17 cellular contexts compared by ENCODE assay signal in the genomic region with DNA sequence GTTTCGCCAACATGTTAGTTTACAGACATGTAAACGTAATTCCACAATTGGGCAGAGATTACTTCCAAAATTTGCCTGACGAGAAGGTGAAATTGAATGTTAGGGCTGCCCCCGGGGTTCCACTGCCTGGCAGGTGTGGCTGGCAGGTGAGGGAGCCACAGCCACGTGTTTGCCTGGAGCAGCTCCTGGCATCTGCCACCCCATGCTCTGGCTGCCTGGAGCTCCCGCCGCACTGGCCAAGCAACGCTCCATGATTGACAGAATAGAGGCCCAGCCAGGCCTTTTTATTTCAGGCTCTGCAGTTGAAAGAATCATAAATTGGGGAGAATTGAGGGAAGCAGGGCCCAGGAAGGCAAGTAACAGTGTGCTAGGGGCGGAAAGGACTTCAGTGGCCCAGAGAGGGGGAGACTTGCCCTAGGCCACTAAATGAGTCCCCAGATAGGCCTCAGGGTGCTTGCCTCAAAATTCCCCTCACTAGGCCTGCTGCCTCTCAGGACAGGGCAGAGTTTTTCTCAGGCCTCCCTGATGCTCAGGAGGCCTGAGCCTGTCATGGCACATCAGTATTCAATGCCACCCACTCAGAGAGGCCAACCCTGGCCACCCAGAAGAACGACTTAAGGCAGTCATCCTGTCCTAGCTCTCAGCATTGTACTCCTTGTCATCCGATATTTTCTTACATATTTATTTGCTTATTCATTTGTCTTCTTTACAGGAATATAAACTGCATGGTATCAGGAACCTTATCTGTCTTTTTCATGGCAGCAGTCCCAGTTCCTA. TPM values are rescaled to one million over a fixed set of nuclear protein-coding genes. Genes with fewer than 3 reads are reported as not detected.
DNase-seq lines count a peak whose midpoint lies in the region; ATAC-seq and TF ChIP-seq lines count a peak whose summit lies in the region.
"Had no signal": no experiment of that assay in that cellular context is flagged by ENCODE, and none has a peak within 500 bp of the region (broad histone marks: within the 10 kb centered on the region; RNA-seq: fewer than 3 reads in every experiment).

No MANE protein-coding gene starts in this region.

- TF ChIP-seq CTCF in GM13976 (IDR thresholded peaks at IDR 0.05; ENCODE audit: borderline replicate concordance, control extremely low read depth, extremely low read depth, insufficient read depth, missing control alignments) (no peak), brain (conservative IDR thresholded peaks at IDR 0.05) (no peak)

- ATAC-seq in left lobe of liver (peak; percentile 97), GM19463 (IDR thresholded peaks at IDR 0.05; ENCODE audit: unreplicated experiment) (no peak), esophagus mucosa (no peak), GM21786 (IDR thresholded peaks at IDR 0.05; ENCODE audit: unreplicated experiment) (no peak)

- no peaks in the 10 kb centered on the region for H3K27me3 Mint-ChIP-seq in brain
- H3K27me3 Mint-ChIP-seq: activated CD4-positive, alpha-beta memory T cell treated with anti-CD3 and anti-CD28 coated beads, Interleukin-2, amount 10 ng/mL, durations not matched to agents 7 days and 5 days; activated naive CD4-positive, alpha-beta T cell treated with anti-CD3 and anti-CD28 coated beads, Interleukin-2, amount 10 ng/mL, durations not matched to agents 7 days and 5 days; CD4-positive, alpha-beta T cell had no signal

- DNase-seq in NCI-H2171 treated with DMSO at 0.1 percent for 48 hours (lab: John Stamatoyannopoulos, UW) (peak; percentile 13), NCI-H2171 (lab: John Stamatoyannopoulos, UW) (no peak), GM13976 (ENCODE audit: low spot score) (peak; percentile 23), left lobe of liver (ENCODE audit: low spot score) (peak; percentile 85)
- DNase-seq: activated CD4-positive, alpha-beta memory T cell treated with anti-CD3 and anti-CD28 coated beads, Interleukin-2, amount 10 ng/mL, durations not matched to agents 7 days and 5 days; activated naive CD4-positive, alpha-beta T cell treated with anti-CD3 and anti-CD28 coated beads, Interleukin-2, amount 10 ng/mL, durations not matched to agents 7 days and 5 days; CD4-positive, alpha-beta T cell; Karpas-422; NCI-H1092; occipital lobe; SHP77 treated with DMSO at 0.1 percent for 48 hours; WERI-Rb-1 had no signal

- peak overlapping the region; percentile 15 to 83 (median 59) for H3K27ac Mint-ChIP-seq in brain
- H3K27ac Mint-ChIP-seq: activated CD4-positive, alpha-beta memory T cell treated with anti-CD3 and anti-CD28 coated beads, Interleukin-2, amount 10 ng/mL, durations not matched to agents 7 days and 5 days; activated naive CD4-positive, alpha-beta T cell treated with anti-CD3 and anti-CD28 coated beads, Interleukin-2, amount 10 ng/mL, durations not matched to agents 7 days and 5 days; CD4-positive, alpha-beta T cell had no signal

- peaks cover 26% of the 10 kb centered on the region for H3K4me1 Mint-ChIP-seq in brain

- H3K9me3 Mint-ChIP-seq in brain, result no peaks in the 10 kb centered on the region
- H3K9me3 Mint-ChIP-seq: activated CD4-positive, alpha-beta memory T cell treated with anti-CD3 and anti-CD28 coated beads, Interleukin-2, amount 10 ng/mL, durations not matched to agents 7 days and 5 days; CD4-positive, alpha-beta T cell had no signal

- peak overlapping the region in 2 of 5 experiments; percentile 4 to 33 for H3K4me3 Mint-ChIP-seq in brain
- H3K4me3 Mint-ChIP-seq: activated CD4-positive, alpha-beta memory T cell treated with anti-CD3 and anti-CD28 coated beads, Interleukin-2, amount 10 ng/mL, durations not matched to agents 7 days and 5 days; activated naive CD4-positive, alpha-beta T cell treated with anti-CD3 and anti-CD28 coated beads, Interleukin-2, amount 10 ng/mL, durations not matched to agents 7 days and 5 days; CD4-positive, alpha-beta T cell had no signal

- no peaks in the 10 kb centered on the region for H3K36me3 Mint-ChIP-seq in brain

- in situ Hi-C loops in GM13976 (cut with MboI; ENCODE audit: low sequenced_read_pairs, unreplicated experiment), result no loop called here

RNA-seq across cellular contexts. Expression of gene S1PR1, which starts 16.7 kb away (rescaled TPM):
- polyA plus RNA-seq in brain (ENCODE audit: insufficient read depth, low read depth, low replicate concordance), result 27.3 TPM
- total RNA-seq in left lobe of liver (12.1 TPM), esophagus mucosa (4.0 TPM)
- total RNA-seq: NCI-H460 had no signal
